ENCODE assay signal across 2 cellular contexts in the genomic region with DNA sequence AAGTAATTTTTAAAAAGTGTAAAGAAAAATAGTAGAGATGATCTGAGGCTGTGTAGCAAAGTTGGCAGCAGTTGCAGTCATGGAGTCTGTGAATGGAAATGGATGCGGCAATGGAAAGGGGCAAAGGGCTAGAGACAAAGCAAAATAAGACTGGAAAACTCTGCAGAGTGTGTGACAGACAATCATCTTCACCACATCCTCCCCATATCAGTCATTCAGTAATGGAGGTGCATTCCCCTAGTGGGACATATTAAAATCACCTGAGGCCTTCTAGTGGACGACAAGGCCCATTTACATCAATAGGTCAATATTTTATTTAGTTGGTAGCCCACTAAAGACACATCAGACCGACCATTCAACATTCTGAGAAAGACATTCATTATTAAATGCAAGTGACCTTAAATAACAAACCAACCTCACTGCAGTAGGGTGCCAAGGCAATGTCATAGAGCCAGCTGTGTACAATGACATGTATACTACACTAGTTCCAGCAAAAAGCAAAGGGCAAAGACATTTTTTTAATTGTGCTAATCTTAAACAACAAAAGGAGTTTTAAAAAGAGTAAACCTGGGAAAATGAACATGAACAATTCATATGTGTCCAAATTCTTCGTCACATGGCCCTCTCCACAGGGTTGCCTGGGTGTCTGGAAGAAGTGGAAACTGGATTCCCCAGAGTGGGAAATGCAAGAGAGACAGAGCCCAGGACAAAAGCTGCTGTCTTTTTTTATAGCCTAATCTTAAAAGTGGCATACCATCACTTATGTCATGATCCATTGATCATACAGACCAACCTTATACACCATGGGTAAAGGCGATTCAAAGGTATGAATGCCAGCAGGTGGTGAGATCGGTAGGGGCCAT.
TF ChIP-seq lines count a peak whose summit lies in the region.

No MANE protein-coding gene starts in this region.

TF ChIP-seq in HepG2, 621 proteins besides CTCF, POLR2A, EP300 and RAD21:
- no peak for TF ChIP-seq BCL6 (CRISPR knock-in tag; IDR thresholded peaks at IDR 0.05)
- TF ChIP-seq, protein P1, sequence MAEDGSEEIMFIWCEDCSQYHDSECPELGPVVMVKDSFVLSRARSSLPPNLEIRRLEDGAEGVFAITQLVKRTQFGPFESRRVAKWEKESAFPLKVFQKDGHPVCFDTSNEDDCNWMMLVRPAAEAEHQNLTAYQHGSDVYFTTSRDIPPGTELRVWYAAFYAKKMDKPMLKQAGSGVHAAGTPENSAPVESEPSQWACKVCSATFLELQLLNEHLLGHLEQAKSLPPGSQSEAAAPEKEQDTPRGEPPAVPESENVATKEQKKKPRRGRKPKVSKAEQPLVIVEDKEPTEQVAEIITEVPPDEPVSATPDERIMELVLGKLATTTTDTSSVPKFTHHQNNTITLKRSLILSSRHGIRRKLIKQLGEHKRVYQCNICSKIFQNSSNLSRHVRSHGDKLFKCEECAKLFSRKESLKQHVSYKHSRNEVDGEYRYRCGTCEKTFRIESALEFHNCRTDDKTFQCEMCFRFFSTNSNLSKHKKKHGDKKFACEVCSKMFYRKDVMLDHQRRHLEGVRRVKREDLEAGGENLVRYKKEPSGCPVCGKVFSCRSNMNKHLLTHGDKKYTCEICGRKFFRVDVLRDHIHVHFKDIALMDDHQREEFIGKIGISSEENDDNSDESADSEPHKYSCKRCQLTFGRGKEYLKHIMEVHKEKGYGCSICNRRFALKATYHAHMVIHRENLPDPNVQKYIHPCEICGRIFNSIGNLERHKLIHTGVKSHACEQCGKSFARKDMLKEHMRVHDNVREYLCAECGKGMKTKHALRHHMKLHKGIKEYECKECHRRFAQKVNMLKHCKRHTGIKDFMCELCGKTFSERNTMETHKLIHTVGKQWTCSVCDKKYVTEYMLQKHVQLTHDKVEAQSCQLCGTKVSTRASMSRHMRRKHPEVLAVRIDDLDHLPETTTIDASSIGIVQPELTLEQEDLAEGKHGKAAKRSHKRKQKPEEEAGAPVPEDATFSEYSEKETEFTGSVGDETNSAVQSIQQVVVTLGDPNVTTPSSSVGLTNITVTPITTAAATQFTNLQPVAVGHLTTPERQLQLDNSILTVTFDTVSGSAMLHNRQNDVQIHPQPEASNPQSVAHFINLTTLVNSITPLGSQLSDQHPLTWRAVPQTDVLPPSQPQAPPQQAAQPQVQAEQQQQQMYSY (CRISPR knock-in tag; IDR thresholded peaks at IDR 0.05), result peak; percentile 90
TF ChIP-seq in HepG2: peak in this region for 1.

TF ChIP-seq in WTC11, 78 proteins besides CTCF, POLR2A, EP300 and RAD21:
- TF ChIP-seq FOXK1 (CRISPR knock-in tag; IDR thresholded peaks at IDR 0.05), result no peak
- TF ChIP-seq, protein P1 (CRISPR knock-in tag; IDR thresholded peaks at IDR 0.05), result peak; percentile 73
